In genomic region chr10:95502377-95502776, GRCh38 we compare ENCODE assay signal across 16 cellular contexts. TPM values are rescaled to one million over a fixed set of nuclear protein-coding genes. Genes with fewer than 3 reads are reported as not detected.
A peak's percentile ranks its signal among the peaks of the same experiment; 100 is the strongest.
DNase-seq lines count a peak whose midpoint lies in the region; ATAC-seq and TF ChIP-seq lines count a peak whose summit lies in the region.
"Had no signal": no experiment of that assay in that cellular context is flagged by ENCODE, and none has a peak within 500 bp of the region (broad histone marks: within the 10 kb centered on the region; RNA-seq: fewer than 3 reads in every experiment).

No MANE protein-coding gene starts in this region.

- intact Hi-C loops in heart left ventricle (cut with DNase I) (loop anchor here in 1 of 10 donors (10.0 kb wide), 1 partner anchor 52 kb away; no protein-coding TSS in a partner anchor), left ventricle myocardium superior (cut with micrococcal nuclease) (no loop called here), uterus (cut with DNase I; ENCODE audit: low total_unique reads) (no loop called here)

- peaks cover 3 to 94% (median 64%) of the 10 kb centered on the region in 12 donors for H3K4me1 ChIP-seq in heart left ventricle
- H3K4me1 ChIP-seq in muscle layer of duodenum (ENCODE audit: control insufficient read depth in 1 of 2, insufficient read depth in 2 of 2, low read length in 2 of 2), result peaks cover 0 to 16% of the 10 kb centered on the region in 2 donors
- no peaks in the 10 kb centered on the region for H3K4me1 ChIP-seq in uterus

- H3K27me3 Mint-ChIP-seq in endothelial cell (ENCODE audit: unreplicated experiment), result peaks cover 5% of the 10 kb centered on the region
- H3K27me3 Mint-ChIP-seq: activated naive CD4-positive, alpha-beta T cell treated with anti-CD3 and anti-CD28 coated beads, Interleukin-2, amount 50 U/mL, for 24 hours had no signal

- 63 to 86% (median 79%) methylated on average over 1 of the region's 1 CpG for WGBS in heart left ventricle, 4 donors

- H3K9me3 ChIP-seq in heart left ventricle, result no peaks in the 10 kb centered on the region
- H3K9me3 ChIP-seq in muscle layer of duodenum (ENCODE audit: control insufficient read depth in 1 of 2, low read length in 2 of 2), result no peaks in the 10 kb centered on the region
- no peaks in the 10 kb centered on the region for H3K9me3 ChIP-seq in uterus
- H3K9me3 ChIP-seq: SK-N-SH had no signal

- H3K4me1 Mint-ChIP-seq in endothelial cell (ENCODE audit: unreplicated experiment), result peaks cover 63% of the 10 kb centered on the region
- H3K4me1 Mint-ChIP-seq: activated naive CD4-positive, alpha-beta T cell treated with anti-CD3 and anti-CD28 coated beads, Interleukin-2, amount 50 U/mL, for 24 hours had no signal

- H3K27ac ChIP-seq in heart left ventricle (peak overlapping the region in 9 of 12 donors; percentile 1 to 91 (median 85)), muscle layer of duodenum (ENCODE audit: low read length) (peak overlapping the region; percentile 82), uterus (peak overlapping the region; percentile 85 to 95)

- no peak overlapping the region for H3K4me3 Mint-ChIP-seq in endothelial cell (ENCODE audit: unreplicated experiment)
- H3K4me3 Mint-ChIP-seq: activated naive CD4-positive, alpha-beta T cell treated with anti-CD3 and anti-CD28 coated beads, Interleukin-2, amount 50 U/mL, for 24 hours had no signal

- ATAC-seq in heart left ventricle, result peak in 1 of 4 donors; percentile 34
- no peak for ATAC-seq in left ventricle myocardium superior
- no peak for ATAC-seq in GM19455 (IDR thresholded peaks at IDR 0.05; ENCODE audit: unreplicated experiment)

- H3K4me3 ChIP-seq in heart left ventricle, result no peak overlapping the region
- H3K4me3 ChIP-seq in muscle layer of duodenum (ENCODE audit: low read depth in 1 of 2, low read length in 2 of 2), result peak overlapping the region in 1 of 2 donors; percentile 38
- H3K4me3 ChIP-seq in uterus, result no peak overlapping the region

- no peaks in the 10 kb centered on the region for H3K27me3 ChIP-seq in heart left ventricle
- no peaks in the 10 kb centered on the region for H3K27me3 ChIP-seq in muscle layer of duodenum (ENCODE audit: low read depth, low read length)
- H3K27me3 ChIP-seq in uterus, result no peaks in the 10 kb centered on the region

- TF ChIP-seq POLR2A in heart left ventricle (IDR thresholded peaks at IDR 0.05) (no peak), uterus (IDR thresholded peaks at IDR 0.05) (no peak)

- H3K36me3 ChIP-seq in heart left ventricle, result peaks cover 0 to 9% (median 0%) of the 10 kb centered on the region in 9 donors
- no peaks in the 10 kb centered on the region for H3K36me3 ChIP-seq in muscle layer of duodenum (ENCODE audit: control insufficient read depth in 1 of 2, insufficient read depth in 2 of 2, low read length in 2 of 2)
- H3K36me3 ChIP-seq in uterus, result no peaks in the 10 kb centered on the region

- peak in 1 of 12 donors; percentile 7 for TF ChIP-seq CTCF in heart left ventricle (IDR thresholded peaks at IDR 0.05)
- TF ChIP-seq CTCF in endothelial cell (IDR thresholded peaks at IDR 0.05; ENCODE audit: unreplicated experiment), result no peak
- TF ChIP-seq CTCF in uterus (IDR thresholded peaks at IDR 0.05), result no peak

- peaks cover 17% of the 10 kb centered on the region for H3K36me3 Mint-ChIP-seq in endothelial cell (ENCODE audit: low read depth, unreplicated experiment)
- H3K36me3 Mint-ChIP-seq: activated naive CD4-positive, alpha-beta T cell treated with anti-CD3 and anti-CD28 coated beads, Interleukin-2, amount 50 U/mL, for 24 hours had no signal

- DNase-seq in heart left ventricle (no peak), left ventricle myocardium superior (no peak), endothelial cell (ENCODE audit: low spot score) (no peak), uterus (no peak), HCEC 1CT (no peak), NCI-H2227 treated with DMSO at 0.1 percent for 48 hours (lab: John Stamatoyannopoulos, UW) (no peak)
- DNase-seq: activated CD8-positive, alpha-beta memory T cell treated with anti-CD3 and anti-CD28 coated beads for 24 hours; activated T-cell treated with anti-CD3 and anti-CD28 coated beads, Interleukin-2, amount 50 U/mL, for 48 hours; dermis blood vessel endothelial cell; NCI-H1436 treated with DMSO at 0.1 percent for 48 hours; NCI-H82; SK-N-SH; stimulated activated naive CD4-positive, alpha-beta T cell treated with Interleukin-2 at 50 U/mL for 16 hours had no signal

- H3K9me3 Mint-ChIP-seq in endothelial cell (ENCODE audit: unreplicated experiment), result no peaks in the 10 kb centered on the region
- H3K9me3 Mint-ChIP-seq: activated naive CD4-positive, alpha-beta T cell treated with anti-CD3 and anti-CD28 coated beads, Interleukin-2, amount 50 U/mL, for 24 hours had no signal

- H3K27ac Mint-ChIP-seq in endothelial cell (ENCODE audit: unreplicated experiment), result peak overlapping the region; percentile 76
- H3K27ac Mint-ChIP-seq: activated naive CD4-positive, alpha-beta T cell treated with anti-CD3 and anti-CD28 coated beads, Interleukin-2, amount 50 U/mL, for 24 hours had no signal

RNA-seq across cellular contexts. Expression of gene SORBS1, which starts 58.8 kb away (rescaled TPM):
- total RNA-seq in heart left ventricle, result 1,000 to 10,000 TPM in 5 of 9 donors, 100 to 1,000 TPM in 4; 380 to 1,440 (median 1,065) TPM
- 100 to 1,000 TPM; 355 to 380 TPM for polyA plus RNA-seq in heart left ventricle
- total RNA-seq in left ventricle myocardium superior, result 703 TPM
- total RNA-seq in endothelial cell (ENCODE audit: unreplicated experiment), result 103 TPM
- total RNA-seq in uterus, result 100 to 1,000 TPM in 3 of 4 donors, 10 to 100 TPM in 1; 89.9 to 422 (median 271) TPM
